8 cellular contexts compared by ENCODE assay signal in the genomic region with DNA sequence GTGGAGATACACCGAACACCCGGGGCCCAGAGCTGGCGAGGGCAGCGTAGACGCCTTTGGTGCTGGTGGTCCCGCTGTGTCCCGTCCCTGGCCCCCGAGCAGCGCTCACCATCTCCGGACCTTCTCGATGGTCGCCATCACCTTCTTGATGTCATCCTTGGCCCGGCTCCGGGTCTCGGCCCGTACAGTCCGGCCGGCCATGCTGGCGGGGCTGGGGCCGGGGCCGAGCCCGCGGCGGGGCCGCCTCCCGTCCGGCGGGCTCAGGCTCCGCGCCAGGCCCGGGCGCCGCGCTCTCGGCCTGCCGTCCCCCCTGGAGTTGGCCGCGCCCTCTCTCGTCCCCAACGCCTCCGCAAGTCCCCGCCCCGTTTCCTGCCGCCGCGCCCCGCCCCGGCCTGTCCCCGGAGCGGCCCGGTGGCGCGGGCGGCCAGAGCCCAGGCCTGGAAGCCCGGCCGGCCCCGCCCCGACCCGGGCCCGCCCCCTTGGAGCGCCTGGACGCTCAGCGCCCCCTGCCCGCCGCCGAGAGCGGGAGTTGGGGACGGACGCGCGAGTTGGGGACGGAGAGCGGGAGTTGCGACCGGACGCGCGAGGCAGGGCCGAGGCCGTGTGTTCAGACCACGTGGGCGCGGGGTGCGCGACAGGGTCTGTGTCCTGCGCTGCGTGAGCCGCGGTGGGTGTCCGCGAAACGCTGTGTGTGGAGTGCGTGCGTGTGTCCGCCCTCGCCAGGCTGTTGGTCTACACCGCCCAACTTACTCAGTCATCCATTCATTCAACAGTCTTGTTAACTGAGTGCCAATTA. TPM values are rescaled to one million over a fixed set of nuclear protein-coding genes. Genes with fewer than 3 reads are reported as not detected.
DNase-seq lines count a peak whose midpoint lies in the region; ATAC-seq, FAIRE-seq and TF ChIP-seq lines count a peak whose summit lies in the region.

A gene (minus strand): TSS at position 334 of the 796 bp plus-strand sequence. CDS start 133 bp downstream, at position 201.

- peak within 1 kb of the TSS; percentile 86 for H3K4me2 ChIP-seq in keratinocyte (ENCODE audit: control insufficient read depth, extremely low read depth, insufficient read depth, low read depth, low read length)

- H4K20me1 ChIP-seq in keratinocyte (ENCODE audit: control insufficient read depth, extremely low read depth, insufficient read depth, low read length), result no peaks in the 10 kb centered on the region

- DNase-seq in NCI-H2196 (lab: John Stamatoyannopoulos, UW; ENCODE audit: unreplicated experiment) (peak; percentile 90), keratinocyte (ENCODE audit: low read depth, low spot score) (peak; percentile 42)
- DNase-seq in activated CD4-positive, CD25-positive, alpha-beta regulatory T cell (lab: John Stamatoyannopoulos, UW), result peak; percentile 57 to 69 (median 63)
- peak; percentile 67 for DNase-seq in central memory CD4-positive, alpha-beta T cell
- DNase-seq in stimulated activated CD4-positive, alpha-beta T cell treated with anti-CD3 and anti-CD28 coated beads, Interleukin-15, amount 100 ng/mL, for 1 hour (ENCODE audit: low read depth in 1 of 2, low spot score in 1 of 2), result peak; percentile 58 to 72

- H3K4me3 ChIP-seq in ACC112 (ENCODE audit: low read depth, low read length) (peak within 1 kb of the TSS; percentile 88), keratinocyte (ENCODE audit: control insufficient read depth in 2 of 3, extremely low read depth in 1 of 3, insufficient read depth in 2 of 3, low read depth in 1 of 3, low read length in 3 of 3) (peak within 1 kb of the TSS; percentile 74 to 85 (median 80))

- peak within 1 kb of the TSS; percentile 84 for H3K9ac ChIP-seq in keratinocyte (ENCODE audit: control insufficient read depth, extremely low read depth, insufficient read depth, low read length)

- H2AFZ ChIP-seq in ACC112 (ENCODE audit: low read length, unreplicated experiment) (peak within 1 kb of the TSS; percentile 74), keratinocyte (ENCODE audit: control insufficient read depth, low read length) (peak within 1 kb of the TSS; percentile 97)

- H3K9me3 ChIP-seq in keratinocyte (ENCODE audit: control insufficient read depth, low read depth, low read length), result no peaks in the 10 kb centered on the region

- peak in 2 of 3 experiments; percentile 39 to 69 for TF ChIP-seq CTCF in keratinocyte (optimal IDR thresholded peaks at IDR 0.05 in 1 of 3, IDR thresholded peaks at IDR 0.05 in 1 of 3, conservative IDR thresholded peaks at IDR 0.05 in 1 of 3; ENCODE audit: extremely low read depth in 1 of 3, insufficient read depth in 2 of 3, low read length in 3 of 3)

- H3K4me1 ChIP-seq in ACC112 (ENCODE audit: control insufficient read depth, insufficient read depth, low read length, unreplicated experiment), result peaks cover 25% of the 10 kb centered on the region
- H3K4me1 ChIP-seq in keratinocyte (ENCODE audit: control insufficient read depth, extremely low read depth, insufficient read depth, low read length), result peaks cover 35% of the 10 kb centered on the region

- H3K79me2 ChIP-seq in ACC112 (ENCODE audit: control insufficient read depth, insufficient read depth, low read length, unreplicated experiment) (peaks cover 9% of the 10 kb centered on the region), keratinocyte (ENCODE audit: control insufficient read depth, insufficient read depth, low read length) (peaks cover 10% of the 10 kb centered on the region)

- peaks cover 2% of the 10 kb centered on the region for H3K9me1 ChIP-seq in keratinocyte (ENCODE audit: control insufficient read depth, extremely low read depth, insufficient read depth, low read length)

- H3K27me3 ChIP-seq in ACC112 (ENCODE audit: insufficient read depth, low read length), result no peaks in the 10 kb centered on the region
- H3K27me3 ChIP-seq in keratinocyte (ENCODE audit: control insufficient read depth, extremely low read depth, insufficient read depth, low read length), result no peaks in the 10 kb centered on the region

- H3K27ac ChIP-seq in ACC112 (ENCODE audit: low read depth, low read length) (peak within 1 kb of the TSS; percentile 28), keratinocyte (ENCODE audit: control insufficient read depth, insufficient read depth, low read length) (peak within 1 kb of the TSS; percentile 93)

- ATAC-seq in GM18517 (IDR thresholded peaks at IDR 0.05; ENCODE audit: unreplicated experiment) (peak; percentile 68), HG03039 (IDR thresholded peaks at IDR 0.05; ENCODE audit: unreplicated experiment) (peak; percentile 72)

- H3K36me3 ChIP-seq in ACC112 (ENCODE audit: insufficient read depth, low read length) (no peaks in the 10 kb centered on the region), keratinocyte (ENCODE audit: control insufficient read depth in 2 of 2, extremely low read depth in 1 of 2, insufficient read depth in 2 of 2, low read length in 2 of 2) (peaks cover 6 to 8% of the 10 kb centered on the region in 2 experiments)

- no peak for FAIRE-seq in keratinocyte (lab: Jason Lieb, UNC)

- dilution Hi-C loops in keratinocyte (cut with MboI; ENCODE audit: extremely low pct_ligation_motif_present, low sequenced_read_pairs), result loop anchor here (25.0 kb wide), 1 partner anchor 107 kb away; a partner anchor contains a TSS

RNA-seq across cellular contexts. Expression of the gene that starts here (rescaled TPM):
- polyA plus RNA-seq in keratinocyte, result 18.5 to 22.4 TPM (median 19.2 TPM) in 3 replicates
- polyA plus RNA-seq in keratinocyte (2011; ENCODE audit: low read depth), result 8.7 TPM
- polyA plus RNA-seq in keratinocyte (2011; cell fraction: cytosol; rRNA removed), result 13.6 and 19.0 TPM in 2 replicates
- polyA plus RNA-seq in keratinocyte (2011; cell fraction: nucleus; rRNA removed), result 5.0 and 7.4 TPM in 2 replicates
- 16.9 and 20.2 TPM in 2 replicates for polyA plus RNA-seq in keratinocyte (2012; ENCODE audit: low replicate concordance)
- 4.5 to 7.5 TPM (median 5.8 TPM) in 3 replicates for polyA minus RNA-seq in keratinocyte
- polyA minus RNA-seq in keratinocyte (2011; cell fraction: cytosol; rRNA and poly(A)+ RNA removed), result 14.6 TPM
- 3.0 and 5.2 TPM in 2 replicates for polyA minus RNA-seq in keratinocyte (2011; cell fraction: nucleus; rRNA and poly(A)+ RNA removed)

Comparison
In these comparisons a context has a peak if more than half of its experiments do, and no peak if none do; other contexts are left out.
1. Peak in every context shown above with its lines: DNase-seq, ATAC-seq, H3K4me3 ChIP-seq and H3K27ac ChIP-seq.